10 cellular contexts compared by ENCODE assay signal in genomic region chr12:57832966-57833365, GRCh38. TPM values are rescaled to one million over a fixed set of nuclear protein-coding genes. Genes with fewer than 3 reads are reported as not detected.
DNase-seq lines count a peak whose midpoint lies in the region; ATAC-seq and TF ChIP-seq lines count a peak whose summit lies in the region.
"Had no signal": no experiment of that assay in that cellular context is flagged by ENCODE, and none has a peak within 500 bp of the region (broad histone marks: within the 10 kb centered on the region; RNA-seq: fewer than 3 reads in every experiment).

No MANE protein-coding gene starts in this region.

- DNase-seq in A673 (ENCODE audit: low spot score) = no peak
- DNase-seq in HK-2 (ENCODE audit: unreplicated experiment) = peak; percentile 41
- no peak for DNase-seq in central memory CD8-positive, alpha-beta T cell (ENCODE audit: low spot score in 2 of 2)
- no peak for DNase-seq in mucosa of gallbladder (ENCODE audit: low spot score)
- DNase-seq in NCI-H345 (lab: John Stamatoyannopoulos, UW) = no peak
- no peak for DNase-seq in PC-9
- DNase-seq: MM.1S had no signal

- no peak for TF ChIP-seq CTCF in A673 (conservative IDR thresholded peaks at IDR 0.05; ENCODE audit: low read depth, low read length)
- TF ChIP-seq CTCF in nephron (IDR thresholded peaks at IDR 0.05; ENCODE audit: unreplicated experiment in 3 of 3) = no peak
- no peak for TF ChIP-seq CTCF in PC-9 (conservative IDR thresholded peaks at IDR 0.05)

- peak overlapping the region; percentile 11 for H3K4me3 Mint-ChIP-seq in central memory CD8-positive, alpha-beta T cell
- peak overlapping the region; percentile 19 to 60 (median 38) for H3K4me3 Mint-ChIP-seq in nephron

- POLR2A ChIA-PET in A673 (lab: Charles Lee; ENCODE audit: low non-redundant PET) (no interaction called here), PC-9 (lab: Charles Lee; ENCODE audit: unreplicated experiment) (interaction anchor here (0.7 kb wide), 1 partner anchor 19 kb away, joined by 24 read pairs; no protein-coding TSS in a partner anchor)

- H4K20me1 ChIP-seq in PC-9 (ENCODE audit: insufficient read depth) = peaks cover 88% of the 10 kb centered on the region

- H3K27ac Mint-ChIP-seq in central memory CD8-positive, alpha-beta T cell (ENCODE audit: low read depth) = peak overlapping the region; percentile 92
- peak overlapping the region; percentile 91 to 95 (median 91) for H3K27ac Mint-ChIP-seq in nephron

- peaks cover 62% of the 10 kb centered on the region for H3K4me1 ChIP-seq in A673 (ENCODE audit: insufficient read depth, low read length, poor library complexity, severe bottlenecking)
- no peaks in the 10 kb centered on the region for H3K4me1 ChIP-seq in PC-9 (replicated peaks; ENCODE audit: insufficient read depth)

- no peaks in the 10 kb centered on the region for H3K9me2 ChIP-seq in PC-9 (ENCODE audit: insufficient read depth)

- H3K9me3 Mint-ChIP-seq in central memory CD8-positive, alpha-beta T cell = no peaks in the 10 kb centered on the region
- H3K9me3 Mint-ChIP-seq in nephron = no peaks in the 10 kb centered on the region

- H3K27me3 ChIP-seq in A673 (replicated peaks; ENCODE audit: insufficient read depth, low read depth, low read length, poor library complexity) = no peaks in the 10 kb centered on the region
- H3K27me3 ChIP-seq in PC-9 (ENCODE audit: insufficient read depth, low read depth) = no peaks in the 10 kb centered on the region

- H3K4me3 ChIP-seq in A673 (ENCODE audit: low read depth, low read length, poor library complexity, severe bottlenecking) = no peak overlapping the region
- no peak overlapping the region for H3K4me3 ChIP-seq in PC-9

- H3K27me3 Mint-ChIP-seq in central memory CD8-positive, alpha-beta T cell = no peaks in the 10 kb centered on the region
- H3K27me3 Mint-ChIP-seq in nephron (ENCODE audit: low read depth) = no peaks in the 10 kb centered on the region
- H3K27me3 Mint-ChIP-seq: progenitor cell of endocrine pancreas had no signal

- no peak overlapping the region for H2AFZ ChIP-seq in PC-9

- no peak overlapping the region for H3K4me2 ChIP-seq in PC-9

- H3K79me2 ChIP-seq in PC-9 (ENCODE audit: low read depth) = peaks cover 67% of the 10 kb centered on the region

- BruUV-seq in A673 (replicated peaks; lab: Mats Ljungman, UMichigan) (no TSS peak), PC-9 (replicated peaks; lab: Mats Ljungman, UMichigan) (no TSS peak)

- H3K9me3 ChIP-seq in A673 (ENCODE audit: low read depth, low read length, poor library complexity, severe bottlenecking) = no peaks in the 10 kb centered on the region
- H3K9me3 ChIP-seq in PC-9 (ENCODE audit: insufficient read depth, low read depth) = no peaks in the 10 kb centered on the region

- H3K36me3 Mint-ChIP-seq in central memory CD8-positive, alpha-beta T cell (ENCODE audit: insufficient read depth) = peaks cover 23% of the 10 kb centered on the region
- peaks cover 20% of the 10 kb centered on the region for H3K36me3 Mint-ChIP-seq in nephron (ENCODE audit: low read depth)

- H3K4me1 Mint-ChIP-seq in central memory CD8-positive, alpha-beta T cell = peaks cover 67% of the 10 kb centered on the region
- H3K4me1 Mint-ChIP-seq in nephron = peaks cover 70% of the 10 kb centered on the region

- peaks cover 15% of the 10 kb centered on the region for H3F3A ChIP-seq in PC-9 (ENCODE audit: insufficient read depth, low read depth)

- ATAC-seq in central memory CD8-positive, alpha-beta T cell (replicated peaks; ENCODE audit: extremely low read depth, poor library complexity, severe bottlenecking) = no peak
- ATAC-seq in HG03196 (IDR thresholded peaks at IDR 0.05; ENCODE audit: unreplicated experiment) = no peak

- peak overlapping the region; percentile 67 for H3K27ac ChIP-seq in A673 (ENCODE audit: low read depth, low read length, poor library complexity, severe bottlenecking)
- no peak overlapping the region for H3K27ac ChIP-seq in PC-9

- H3K36me3 ChIP-seq in A673 (ENCODE audit: insufficient read depth, low read length, poor library complexity, severe bottlenecking) = peaks cover 16% of the 10 kb centered on the region
- H3K36me3 ChIP-seq in PC-9 (ENCODE audit: low read depth) = peaks cover 8% of the 10 kb centered on the region; the same call in 1 of the 2 replicates

- intact Hi-C loops in A673 (cut with micrococcal nuclease; ENCODE audit: unreplicated experiment) = no loop called here
- intact Hi-C loops in PC-9 (cut with micrococcal nuclease; ENCODE audit: unreplicated experiment) = no loop called here

- CTCF ChIA-PET in A673 (lab: Charles Lee) = no interaction called here
- CTCF ChIA-PET in PC-9 (lab: Charles Lee) = interaction anchor here (1.0 kb wide), 1 partner anchor 1084 kb away, joined by 4 read pairs; no protein-coding TSS in a partner anchor

RNA-seq across cellular contexts. Expression of gene CTDSP2, which starts 13.6 kb away (rescaled TPM):
- total RNA-seq in A673 (2021) = 115 and 132 TPM in 2 replicates
- total RNA-seq in mucosa of gallbladder = 150 TPM
- 102 and 107 TPM in 2 replicates for total RNA-seq in PC-9 (2021)

RNA-seq across cellular contexts. Expression of gene AVIL, which starts 14.4 kb away (rescaled TPM):
- total RNA-seq in A673 (2021) = 4.4 and 5.4 TPM in 2 replicates
- total RNA-seq in mucosa of gallbladder = 12.0 TPM
- total RNA-seq in PC-9 (2021) = 1.6 and 3.0 TPM in 2 replicates

RNA-seq across cellular contexts. Expression of gene TSFM, which starts 50.4 kb away (rescaled TPM):
- total RNA-seq in A673 (2021) (52.6 and 58.5 TPM in 2 replicates), mucosa of gallbladder (29.3 TPM), PC-9 (2021) (38.1 and 44.8 TPM in 2 replicates)
